Comparison of ENCODE assay signal across 8 cellular contexts in the genomic region with DNA sequence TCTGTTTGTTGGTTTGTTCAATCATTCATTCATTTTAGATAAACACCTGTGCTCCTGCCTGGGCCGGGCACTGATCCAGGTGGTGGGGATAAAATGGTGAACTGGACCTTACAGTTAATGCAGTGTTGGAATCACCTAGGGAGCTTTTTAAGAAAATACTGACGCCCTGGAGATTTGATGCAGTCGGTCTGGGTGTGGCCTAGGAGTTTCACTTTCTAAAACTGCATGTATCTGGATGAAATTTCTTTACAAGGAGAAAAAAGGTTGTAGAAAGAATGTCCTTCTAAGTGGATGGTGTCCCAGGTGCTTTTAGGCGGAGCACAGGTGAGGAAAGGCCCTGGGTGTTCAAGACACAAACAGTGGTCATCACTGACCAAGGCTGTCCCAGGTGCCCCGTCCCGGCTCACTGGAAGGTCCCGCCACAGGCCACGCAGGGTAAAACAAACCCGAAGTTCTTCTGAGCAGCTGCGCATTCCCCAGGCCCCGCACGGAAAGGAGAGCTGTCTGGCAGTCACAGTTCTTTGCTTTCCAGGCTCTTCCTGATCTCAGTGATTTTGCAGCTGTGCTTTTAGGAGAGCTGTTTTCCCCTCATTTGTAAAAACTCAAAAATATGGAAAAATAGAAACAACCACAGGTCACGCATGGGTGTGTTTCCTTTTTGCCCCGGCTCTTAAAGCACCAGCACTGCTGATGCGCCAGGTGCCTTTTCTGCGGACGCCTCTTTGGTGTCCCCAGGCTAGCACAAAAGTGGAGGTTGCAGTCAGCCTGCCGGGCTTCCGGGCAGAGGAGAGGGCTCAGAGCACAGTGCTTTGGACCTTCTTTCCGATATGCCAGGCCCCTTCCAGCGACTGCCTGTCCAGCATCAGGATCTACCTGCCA.
DNase-seq lines count a peak whose midpoint lies in the region; ATAC-seq, FAIRE-seq and TF ChIP-seq lines count a peak whose summit lies in the region.

No MANE protein-coding gene starts in this region.

- H3K4me1 ChIP-seq in parathyroid adenoma = peaks cover 51% of the 10 kb centered on the region

- H3K27ac ChIP-seq in SU-DHL-6 (ENCODE audit: low read depth, low read length) (peak overlapping the region; percentile 22), parathyroid adenoma (peak overlapping the region; percentile 86)

- H3K9ac ChIP-seq in SU-DHL-6 (ENCODE audit: low read length) = peak overlapping the region; percentile 4; the same call in 1 of the 2 replicates
- no peak overlapping the region for H3K9ac ChIP-seq in parathyroid adenoma

- H3F3A ChIP-seq in SU-DHL-6 (ENCODE audit: insufficient read depth) = no peaks in the 10 kb centered on the region

- H3K4me3 ChIP-seq in SU-DHL-6 (ENCODE audit: insufficient read depth, low read length, poor library complexity, severe bottlenecking) (peak overlapping the region; percentile 9), parathyroid adenoma (ENCODE audit: low read depth, low read length) (peak overlapping the region; percentile 17)

- peak; percentile 45 for DNase-seq in GM18507 (ENCODE audit: extremely low spot score, insufficient read length, low read depth)
- DNase-seq in G401 (ENCODE audit: low spot score) = no peak
- no peak for DNase-seq in stimulated activated naive CD4-positive, alpha-beta T cell (lab: John Stamatoyannopoulos, UW)
- DNase-seq in activated CD4-positive, alpha-beta T cell treated with anti-CD3 and anti-CD28 coated beads for 48 hours = no peak
- no peak for DNase-seq in SKM-1 (lab: John Stamatoyannopoulos, UW; ENCODE audit: unreplicated experiment)

- H3K4me2 ChIP-seq in SU-DHL-6 (ENCODE audit: low read depth, low read length, poor library complexity, severe bottlenecking) = peak overlapping the region; percentile 59
- peak overlapping the region; percentile 36 for H3K4me2 ChIP-seq in parathyroid adenoma (ENCODE audit: low read length)

- H3K27me3 ChIP-seq in SU-DHL-6 (ENCODE audit: low read length) = no peaks in the 10 kb centered on the region
- no peaks in the 10 kb centered on the region for H3K27me3 ChIP-seq in parathyroid adenoma (ENCODE audit: control insufficient read depth, insufficient read depth, low read length)

- H3K36me3 ChIP-seq in SU-DHL-6 (ENCODE audit: low read length) (no peaks in the 10 kb centered on the region), parathyroid adenoma (ENCODE audit: control insufficient read depth, insufficient read depth, low read length) (no peaks in the 10 kb centered on the region)

- FAIRE-seq in GM18507 (lab: Jason Lieb, UNC) = peak; percentile 67

- TF ChIP-seq CTCF in SU-DHL-6 (IDR thresholded peaks at IDR 0.05; ENCODE audit: insufficient read depth, low read length, poor library complexity, severe bottlenecking) (no peak), parathyroid adenoma (IDR thresholded peaks at IDR 0.05) (no peak)

- in situ Hi-C loops in G401 (cut with HindIII; ENCODE audit: low sequenced_read_pairs) = no loop called here

- ATAC-seq in HG02571 (IDR thresholded peaks at IDR 0.05; ENCODE audit: unreplicated experiment) = peak; percentile 68

- no peaks in the 10 kb centered on the region for H3K9me3 ChIP-seq in SU-DHL-6 (ENCODE audit: insufficient read depth, low read length)
- no peaks in the 10 kb centered on the region for H3K9me3 ChIP-seq in parathyroid adenoma (ENCODE audit: control insufficient read depth, low read length)

- H2AFZ ChIP-seq in SU-DHL-6 (ENCODE audit: low read depth, low read length, severe bottlenecking) (no peak overlapping the region), parathyroid adenoma (no peak overlapping the region)

- no peaks in the 10 kb centered on the region for H3K9me2 ChIP-seq in SU-DHL-6 (replicated peaks; ENCODE audit: insufficient read depth, low read length)

- H3K79me2 ChIP-seq in SU-DHL-6 (ENCODE audit: insufficient read depth, low read length) (no peaks in the 10 kb centered on the region), parathyroid adenoma (peaks cover 54% of the 10 kb centered on the region)

- H4K20me1 ChIP-seq in SU-DHL-6 (ENCODE audit: low read depth, low read length) = no peaks in the 10 kb centered on the region
